In the genomic region with DNA sequence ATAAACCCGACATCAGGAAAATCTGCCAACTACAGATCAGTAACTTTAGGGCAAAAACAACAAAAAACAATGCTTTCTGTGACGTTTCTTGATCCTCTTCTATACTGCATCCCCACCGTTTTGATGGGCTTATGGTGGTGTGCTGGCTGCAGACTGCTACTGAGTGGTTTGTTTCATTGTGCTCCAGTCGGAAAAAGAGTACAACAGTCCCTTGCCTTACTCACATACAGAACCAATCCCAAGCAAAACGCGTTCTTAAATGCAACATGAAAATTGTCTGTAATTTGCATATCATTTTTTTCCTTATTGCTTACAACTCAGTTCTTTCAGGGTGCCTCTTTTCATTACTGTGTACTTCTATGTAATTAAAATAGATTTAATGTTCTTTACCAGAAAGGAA, we compare ENCODE assay signal across 1 cellular context.
TF ChIP-seq lines count a peak whose summit lies in the region.

No MANE protein-coding gene starts in this region.

TF ChIP-seq in GM23338, 12 proteins besides CTCF, POLR2A, EP300 and RAD21 (continued from another document):
- TF ChIP-seq NANOG (IDR thresholded peaks at IDR 0.05; ENCODE audit: borderline replicate concordance): no peak
- no peak for TF ChIP-seq POLR2AphosphoS5 (IDR thresholded peaks at IDR 0.05; ENCODE audit: low read depth)
- no peak for TF ChIP-seq STAT1 (IDR thresholded peaks at IDR 0.05; ENCODE audit: unreplicated experiment)
- TF ChIP-seq, protein P1, sequence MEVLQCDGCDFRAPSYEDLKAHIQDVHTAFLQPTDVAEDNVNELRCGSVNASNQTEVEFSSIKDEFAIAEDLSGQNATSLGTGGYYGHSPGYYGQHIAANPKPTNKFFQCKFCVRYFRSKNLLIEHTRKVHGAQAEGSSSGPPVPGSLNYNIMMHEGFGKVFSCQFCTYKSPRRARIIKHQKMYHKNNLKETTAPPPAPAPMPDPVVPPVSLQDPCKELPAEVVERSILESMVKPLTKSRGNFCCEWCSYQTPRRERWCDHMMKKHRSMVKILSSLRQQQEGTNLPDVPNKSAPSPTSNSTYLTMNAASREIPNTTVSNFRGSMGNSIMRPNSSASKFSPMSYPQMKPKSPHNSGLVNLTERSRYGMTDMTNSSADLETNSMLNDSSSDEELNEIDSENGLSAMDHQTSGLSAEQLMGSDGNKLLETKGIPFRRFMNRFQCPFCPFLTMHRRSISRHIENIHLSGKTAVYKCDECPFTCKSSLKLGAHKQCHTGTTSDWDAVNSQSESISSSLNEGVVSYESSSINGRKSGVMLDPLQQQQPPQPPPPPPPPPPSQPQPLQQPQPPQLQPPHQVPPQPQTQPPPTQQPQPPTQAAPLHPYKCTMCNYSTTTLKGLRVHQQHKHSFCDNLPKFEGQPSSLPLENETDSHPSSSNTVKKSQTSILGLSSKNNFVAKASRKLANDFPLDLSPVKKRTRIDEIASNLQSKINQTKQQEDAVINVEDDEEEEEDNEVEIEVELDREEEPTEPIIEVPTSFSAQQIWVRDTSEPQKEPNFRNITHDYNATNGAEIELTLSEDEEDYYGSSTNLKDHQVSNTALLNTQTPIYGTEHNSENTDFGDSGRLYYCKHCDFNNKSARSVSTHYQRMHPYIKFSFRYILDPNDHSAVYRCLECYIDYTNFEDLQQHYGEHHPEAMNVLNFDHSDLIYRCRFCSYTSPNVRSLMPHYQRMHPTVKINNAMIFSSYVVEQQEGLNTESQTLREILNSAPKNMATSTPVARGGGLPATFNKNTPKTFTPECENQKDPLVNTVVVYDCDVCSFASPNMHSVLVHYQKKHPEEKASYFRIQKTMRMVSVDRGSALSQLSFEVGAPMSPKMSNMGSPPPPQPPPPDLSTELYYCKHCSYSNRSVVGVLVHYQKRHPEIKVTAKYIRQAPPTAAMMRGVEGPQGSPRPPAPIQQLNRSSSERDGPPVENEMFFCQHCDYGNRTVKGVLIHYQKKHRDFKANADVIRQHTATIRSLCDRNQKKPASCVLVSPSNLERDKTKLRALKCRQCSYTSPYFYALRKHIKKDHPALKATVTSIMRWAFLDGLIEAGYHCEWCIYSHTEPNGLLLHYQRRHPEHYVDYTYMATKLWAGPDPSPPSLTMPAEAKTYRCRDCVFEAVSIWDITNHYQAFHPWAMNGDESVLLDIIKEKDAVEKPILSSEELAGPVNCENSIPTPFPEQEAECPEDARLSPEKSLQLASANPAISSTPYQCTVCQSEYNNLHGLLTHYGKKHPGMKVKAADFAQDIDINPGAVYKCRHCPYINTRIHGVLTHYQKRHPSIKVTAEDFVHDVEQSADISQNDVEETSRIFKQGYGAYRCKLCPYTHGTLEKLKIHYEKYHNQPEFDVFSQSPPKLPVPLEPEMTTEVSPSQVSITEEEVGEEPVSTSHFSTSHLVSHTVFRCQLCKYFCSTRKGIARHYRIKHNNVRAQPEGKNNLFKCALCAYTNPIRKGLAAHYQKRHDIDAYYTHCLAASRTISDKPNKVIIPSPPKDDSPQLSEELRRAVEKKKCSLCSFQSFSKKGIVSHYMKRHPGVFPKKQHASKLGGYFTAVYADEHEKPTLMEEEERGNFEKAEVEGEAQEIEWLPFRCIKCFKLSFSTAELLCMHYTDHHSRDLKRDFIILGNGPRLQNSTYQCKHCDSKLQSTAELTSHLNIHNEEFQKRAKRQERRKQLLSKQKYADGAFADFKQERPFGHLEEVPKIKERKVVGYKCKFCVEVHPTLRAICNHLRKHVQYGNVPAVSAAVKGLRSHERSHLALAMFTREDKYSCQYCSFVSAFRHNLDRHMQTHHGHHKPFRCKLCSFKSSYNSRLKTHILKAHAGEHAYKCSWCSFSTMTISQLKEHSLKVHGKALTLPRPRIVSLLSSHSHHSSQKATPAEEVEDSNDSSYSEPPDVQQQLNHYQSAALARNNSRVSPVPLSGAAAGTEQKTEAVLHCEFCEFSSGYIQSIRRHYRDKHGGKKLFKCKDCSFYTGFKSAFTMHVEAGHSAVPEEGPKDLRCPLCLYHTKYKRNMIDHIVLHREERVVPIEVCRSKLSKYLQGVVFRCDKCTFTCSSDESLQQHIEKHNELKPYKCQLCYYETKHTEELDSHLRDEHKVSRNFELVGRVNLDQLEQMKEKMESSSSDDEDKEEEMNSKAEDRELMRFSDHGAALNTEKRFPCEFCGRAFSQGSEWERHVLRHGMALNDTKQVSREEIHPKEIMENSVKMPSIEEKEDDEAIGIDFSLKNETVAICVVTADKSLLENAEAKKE (CRISPR knock-in tag; IDR thresholded peaks at IDR 0.05): no peak
- no peak for TF ChIP-seq ZNF331 (CRISPR knock-in tag; IDR thresholded peaks at IDR 0.05; ENCODE audit: low read depth)
- TF ChIP-seq CREB1 (CRISPR knock-in tag; IDR thresholded peaks at IDR 0.05; ENCODE audit: low read depth): no peak
- no peak for TF ChIP-seq EZH2phosphoT487 (IDR thresholded peaks at IDR 0.05; ENCODE audit: unreplicated experiment)
